1 cellular context compared by ENCODE assay signal in genomic region chr15:41849861-41850260, GRCh38.
TF ChIP-seq lines count a peak whose summit lies in the region.

No MANE protein-coding gene starts in this region.

TF ChIP-seq in GM23338, 12 proteins besides CTCF, POLR2A, EP300 and RAD21:
- TF ChIP-seq EZH2phosphoT487 (IDR thresholded peaks at IDR 0.05; ENCODE audit: unreplicated experiment): no peak
- TF ChIP-seq ZNF114 (CRISPR knock-in tag; IDR thresholded peaks at IDR 0.05): no peak
- TF ChIP-seq JUNB (IDR thresholded peaks at IDR 0.05; ENCODE audit: unreplicated experiment): no peak
- no peak for TF ChIP-seq POLR2AphosphoS5 (IDR thresholded peaks at IDR 0.05; ENCODE audit: low read depth)
- no peak for TF ChIP-seq ZNF331 (CRISPR knock-in tag; IDR thresholded peaks at IDR 0.05; ENCODE audit: low read depth)
- TF ChIP-seq NANOG (IDR thresholded peaks at IDR 0.05; ENCODE audit: borderline replicate concordance): no peak
- TF ChIP-seq CREB1 (CRISPR knock-in tag; IDR thresholded peaks at IDR 0.05; ENCODE audit: low read depth): no peak
- no peak for TF ChIP-seq STAT1 (IDR thresholded peaks at IDR 0.05; ENCODE audit: unreplicated experiment)
- TF ChIP-seq EZH2 (IDR thresholded peaks at IDR 0.05; ENCODE audit: low read depth, unreplicated experiment): no peak
- no peak for TF ChIP-seq ZNF462 (CRISPR knock-in tag; IDR thresholded peaks at IDR 0.05)
- TF ChIP-seq ETS1 (IDR thresholded peaks at IDR 0.05): no peak
- TF ChIP-seq REST (IDR thresholded peaks at IDR 0.05; ENCODE audit: unreplicated experiment): no peak
TF ChIP-seq in GM23338: peak in this region for 0.
